In the genomic region with DNA sequence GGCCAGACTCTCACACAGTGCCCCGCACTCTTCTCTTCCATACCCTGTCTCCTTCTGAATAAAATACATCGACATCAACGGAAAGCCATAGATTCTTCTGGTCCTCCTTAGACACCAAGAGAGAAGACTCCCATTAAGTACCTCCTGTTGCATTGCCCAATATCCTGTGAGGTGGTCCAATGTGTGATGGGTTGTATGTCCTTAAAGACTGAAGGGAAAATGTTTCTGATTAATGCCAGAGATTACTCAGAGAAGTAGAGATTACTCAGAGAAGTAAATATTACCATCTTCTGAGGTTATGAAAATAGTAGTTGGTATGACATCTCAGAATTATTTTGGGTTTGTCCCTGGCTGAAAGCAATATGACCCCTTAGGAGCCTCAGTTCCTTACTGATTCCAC, we compare ENCODE assay signal across 21 cellular contexts.
DNase-seq lines count a peak whose midpoint lies in the region; ATAC-seq and TF ChIP-seq lines count a peak whose summit lies in the region.
"Had no signal": no experiment of that assay in that cellular context is flagged by ENCODE, and none has a peak within 500 bp of the region (broad histone marks: within the 10 kb centered on the region; RNA-seq: fewer than 3 reads in every experiment).

No MANE protein-coding gene starts in this region.

- no TSS peak for BruUV-seq in mammary epithelial cell (replicated peaks; lab: Mats Ljungman, UMichigan)

- H2AFZ ChIP-seq in mammary epithelial cell (ENCODE audit: low read depth, low read length) (no peak overlapping the region), neural progenitor cell (replicated peaks) (no peak overlapping the region)
- H2AFZ ChIP-seq: hepatocyte had no signal

- H3K27me3 ChIP-seq in mammary epithelial cell (ENCODE audit: insufficient read depth, low read length) = no peaks in the 10 kb centered on the region
- no peaks in the 10 kb centered on the region for H3K27me3 ChIP-seq in neural progenitor cell
- H3K27me3 ChIP-seq: hepatocyte, right lobe of liver had no signal

- H4K20me1 ChIP-seq in mammary epithelial cell (ENCODE audit: insufficient read depth, low read length) (no peaks in the 10 kb centered on the region), neural progenitor cell (ENCODE audit: low read depth) (no peaks in the 10 kb centered on the region)

- no peak overlapping the region for H3K4me3 Mint-ChIP-seq in stimulated activated naive CD8-positive, alpha-beta T cell treated with anti-CD3 and anti-CD28 coated beads, Interleukin-15, amount 100 ng/mL, for 72 hours
- no peak overlapping the region for H3K4me3 Mint-ChIP-seq in naive thymus-derived CD8-positive, alpha-beta T cell
- H3K4me3 Mint-ChIP-seq in neural progenitor cell = no peak overlapping the region
- H3K4me3 Mint-ChIP-seq: brain; effector memory CD8-positive, alpha-beta T cell; naive B cell had no signal

- no peak overlapping the region for H3K9ac ChIP-seq in mammary epithelial cell (ENCODE audit: insufficient read depth, low read length)
- H3K9ac ChIP-seq in neural progenitor cell = no peak overlapping the region

- no peaks in the 10 kb centered on the region for H3K27me3 Mint-ChIP-seq in stimulated activated naive CD8-positive, alpha-beta T cell treated with anti-CD3 and anti-CD28 coated beads, Interleukin-15, amount 100 ng/mL, for 72 hours
- peaks cover 0 to 1% (median 0%) of the 10 kb centered on the region in 5 donors for H3K27me3 Mint-ChIP-seq in naive thymus-derived CD8-positive, alpha-beta T cell
- no peaks in the 10 kb centered on the region for H3K27me3 Mint-ChIP-seq in neural progenitor cell (ENCODE audit: insufficient read depth, low read depth)
- H3K27me3 Mint-ChIP-seq: naive B cell had no signal

- no peak overlapping the region for H3K4me2 ChIP-seq in mammary epithelial cell (ENCODE audit: insufficient read depth, low read depth, low read length)
- H3K4me2 ChIP-seq in neural progenitor cell = no peak overlapping the region
- H3K4me2 ChIP-seq: hepatocyte had no signal

- intact Hi-C loops in mammary epithelial cell (cut with micrococcal nuclease) = no loop called here

- peak; percentile 40 for ATAC-seq in stimulated activated naive CD8-positive, alpha-beta T cell treated with anti-CD3 and anti-CD28 coated beads, Interleukin-15, Interleukin-2, amounts not matched to agents 100 U/mL and 50 U/mL, for 24 hours
- no peak for ATAC-seq in stimulated activated naive CD8-positive, alpha-beta T cell treated with anti-CD3 and anti-CD28 coated beads, Interleukin-15, amount 100 ng/mL, for 72 hours
- no peak for ATAC-seq in GM21526 (IDR thresholded peaks at IDR 0.05; ENCODE audit: low FRiP score, unreplicated experiment)
- ATAC-seq in HG02610 (IDR thresholded peaks at IDR 0.05; ENCODE audit: unreplicated experiment) = no peak
- no peak for ATAC-seq in naive thymus-derived CD8-positive, alpha-beta T cell
- ATAC-seq: effector memory CD8-positive, alpha-beta T cell; HCT116; left lobe of liver; right lobe of liver had no signal

- TF ChIP-seq CTCF in mammary epithelial cell (conservative IDR thresholded peaks at IDR 0.05 in 1 of 2, IDR thresholded peaks at IDR 0.05 in 1 of 2; ENCODE audit: extremely low read depth in 1 of 2, insufficient read depth in 1 of 2, low read depth in 1 of 2, low read length in 2 of 2) (no peak), neural progenitor cell (IDR thresholded peaks at IDR 0.05) (no peak)

- peaks cover 0 to 3% (median 0%) of the 10 kb centered on the region in 3 donors for H3K36me3 Mint-ChIP-seq in naive thymus-derived CD8-positive, alpha-beta T cell
- no peaks in the 10 kb centered on the region for H3K36me3 Mint-ChIP-seq in neural progenitor cell
- H3K36me3 Mint-ChIP-seq: brain had no signal

- H3K4me1 ChIP-seq in mammary epithelial cell (ENCODE audit: insufficient read depth, low read length) (no peaks in the 10 kb centered on the region), neural progenitor cell (no peaks in the 10 kb centered on the region)
- H3K4me1 ChIP-seq: right lobe of liver had no signal

- in situ Hi-C loops in mammary epithelial cell (cut with MboI; ENCODE audit: low sequenced_read_pairs in 2 of 2) = no loop called here

- DNase-seq in stimulated activated naive CD8-positive, alpha-beta T cell treated with anti-CD3 and anti-CD28 coated beads, Interleukin-15, Interleukin-2, amounts not matched to agents 100 U/mL and 50 U/mL, for 24 hours = no peak
- no peak for DNase-seq in stimulated activated naive CD8-positive, alpha-beta T cell treated with anti-CD3 and anti-CD28 coated beads, Interleukin-15, amount 100 ng/mL, for 72 hours
- DNase-seq in mammary epithelial cell = peak; percentile 32
- DNase-seq in kidney tubule cell (ENCODE audit: low spot score) = peak; percentile 40
- no peak for DNase-seq in naive thymus-derived CD8-positive, alpha-beta T cell
- no peak for DNase-seq in neural progenitor cell (ENCODE audit: low spot score)
- DNase-seq: activated CD4-positive, alpha-beta T cell treated with anti-CD3 and anti-CD28 coated beads, Interleukin-2, amount 50 U/mL, for 1 hour; effector memory CD8-positive, alpha-beta T cell; Kasumi-1; naive B cell; NCI-H2029 treated with DMSO at 0.1 percent for 48 hours; NCI-H82; right lobe of liver; SHP77 treated with DMSO at 0.1 percent for 48 hours; T-helper 9 cell had no signal

- no peaks in the 10 kb centered on the region for H3K4me1 Mint-ChIP-seq in stimulated activated naive CD8-positive, alpha-beta T cell treated with anti-CD3 and anti-CD28 coated beads, Interleukin-15, amount 100 ng/mL, for 72 hours
- H3K4me1 Mint-ChIP-seq in naive thymus-derived CD8-positive, alpha-beta T cell = no peaks in the 10 kb centered on the region
- no peaks in the 10 kb centered on the region for H3K4me1 Mint-ChIP-seq in neural progenitor cell
- H3K4me1 Mint-ChIP-seq: brain, naive B cell had no signal

- CTCF ChIA-PET in mammary epithelial cell (lab: Charles Lee; ENCODE audit: low non-redundant PET) = no interaction called here

- 94% methylated on average over 3 of the region's 3 CpGs for WGBS in mammary epithelial cell (ENCODE audit: low coverage, missing lambda C conversion rate)

- H3K4me3 ChIP-seq in mammary epithelial cell (replicated peaks in 1 of 3; ENCODE audit: insufficient read depth in 1 of 3, low read depth in 2 of 3, low read length in 3 of 3) (no peak overlapping the region), neural progenitor cell (no peak overlapping the region)
- H3K4me3 ChIP-seq: hepatocyte, right lobe of liver had no signal

- H3K27ac ChIP-seq in mammary epithelial cell (ENCODE audit: insufficient read depth, low read depth, low read length) (no peak overlapping the region), neural progenitor cell (no peak overlapping the region)
- H3K27ac ChIP-seq: hepatocyte, right lobe of liver had no signal

- H3K9me3 Mint-ChIP-seq in stimulated activated naive CD8-positive, alpha-beta T cell treated with anti-CD3 and anti-CD28 coated beads, Interleukin-15, amount 100 ng/mL, for 72 hours = peaks cover 5 to 9% of the 10 kb centered on the region in 2 donors
- peaks cover 0 to 14% (median 6%) of the 10 kb centered on the region in 9 donors for H3K9me3 Mint-ChIP-seq in naive thymus-derived CD8-positive, alpha-beta T cell
- H3K9me3 Mint-ChIP-seq in neural progenitor cell = peaks cover 2% of the 10 kb centered on the region
- H3K9me3 Mint-ChIP-seq: effector memory CD8-positive, alpha-beta T cell had no signal

- no peaks in the 10 kb centered on the region for H3K36me3 ChIP-seq in mammary epithelial cell (ENCODE audit: insufficient read depth, low read length)
- no peaks in the 10 kb centered on the region for H3K36me3 ChIP-seq in neural progenitor cell
- H3K36me3 ChIP-seq: right lobe of liver had no signal

- no peaks in the 10 kb centered on the region for H3F3A ChIP-seq in neural progenitor cell (ENCODE audit: low read depth)

- no peak overlapping the region for H3K27ac Mint-ChIP-seq in stimulated activated naive CD8-positive, alpha-beta T cell treated with anti-CD3 and anti-CD28 coated beads, Interleukin-15, amount 100 ng/mL, for 72 hours
- no peak overlapping the region for H3K27ac Mint-ChIP-seq in naive thymus-derived CD8-positive, alpha-beta T cell
- no peak overlapping the region for H3K27ac Mint-ChIP-seq in neural progenitor cell
- H3K27ac Mint-ChIP-seq: effector memory CD8-positive, alpha-beta T cell had no signal

- no peaks in the 10 kb centered on the region for H3K9me3 ChIP-seq in mammary epithelial cell (replicated peaks; ENCODE audit: insufficient read depth, low read length)
- no peaks in the 10 kb centered on the region for H3K9me3 ChIP-seq in neural progenitor cell (ENCODE audit: low read depth)
- H3K9me3 ChIP-seq: right lobe of liver had no signal

- H3K79me2 ChIP-seq in mammary epithelial cell (ENCODE audit: insufficient read depth, low read length) (no peaks in the 10 kb centered on the region), neural progenitor cell (ENCODE audit: low read depth) (no peaks in the 10 kb centered on the region)
- H3K79me2 ChIP-seq: hepatocyte had no signal

- dilution Hi-C loops in mammary epithelial cell (cut with HindIII; ENCODE audit: low sequenced_read_pairs) = no loop called here

- POLR2A ChIA-PET in naive thymus-derived CD8-positive, alpha-beta T cell (lab: Charles Lee) = no interaction called here

Comparison
In these comparisons a context has a peak if more than half of its experiments do, and no peak if none do; other contexts are left out.
1. DNase-seq: peak in mammary epithelial cell (single experiment) and kidney tubule cell (single experiment); none in stimulated activated naive CD8-positive, alpha-beta T cell treated with anti-CD3 and anti-CD28 coated beads, Interleukin-15, Interleukin-2, amounts not matched to agents 100 U/mL and 50 U/mL, for 24 hours (single experiment), stimulated activated naive CD8-positive, alpha-beta T cell treated with anti-CD3 and anti-CD28 coated beads, Interleukin-15, amount 100 ng/mL, for 72 hours (0 of 2), naive thymus-derived CD8-positive, alpha-beta T cell (0 of 10) and neural progenitor cell (single experiment).